ENCODE assay signal across 35 cellular contexts in the genomic region with DNA sequence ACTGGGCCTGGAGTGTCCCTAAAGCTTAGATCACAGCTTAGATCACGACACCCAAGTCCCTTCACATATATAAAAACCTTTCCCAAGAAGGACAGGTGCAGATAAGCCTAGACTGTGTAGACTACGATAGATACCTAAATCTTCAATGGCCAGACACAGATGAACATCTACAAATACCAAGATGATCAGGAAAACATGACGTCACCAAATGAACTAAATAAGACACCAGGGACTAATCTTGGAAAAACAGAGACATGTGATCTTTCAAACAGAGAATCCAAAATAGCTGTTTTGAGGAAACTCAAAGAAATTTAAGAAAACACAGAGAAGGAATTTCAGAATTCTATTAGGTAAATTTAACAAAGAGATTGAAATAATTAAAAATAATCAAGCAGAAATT.
"Had no signal": no experiment of that assay in that cellular context is flagged by ENCODE, and none has a peak within 500 bp of the region (broad histone marks: within the 10 kb centered on the region; RNA-seq: fewer than 3 reads in every experiment).

No MANE protein-coding gene starts in this region.

- DNase-seq: Kasumi-1, MG63, MM.1S, MV-4-11, NCI-H1048, NCI-H1092, NCI-H1092 treated with DMSO at 0.1 percent for 48 hours, NCI-H1105, NCI-H1105 treated with DMSO at 0.1 percent for 48 hours, NCI-H1417, NCI-H1417 treated with DMSO at 0.1 percent for 48 hours, NCI-H1436, NCI-H1436 treated with DMSO at 0.1 percent for 48 hours, NCI-H146, NCI-H1694, NCI-H1694 treated with DMSO at 0.1 percent for 48 hours, NCI-H187, NCI-H187 treated with DMSO at 0.1 percent for 48 hours, NCI-H1930, NCI-H2029, NCI-H2029 treated with DMSO at 0.1 percent for 48 hours, NCI-H2081, NCI-H2081 treated with DMSO at 0.1 percent for 48 hours, NCI-H2107, NCI-H2171, NCI-H2171 treated with DMSO at 0.1 percent for 48 hours, NCI-H2227 treated with DMSO at 0.1 percent for 48 hours, NCI-H226, NCI-H345, NCI-H446, NCI-H446 treated with DMSO at 0.1 percent for 48 hours, NCI-H510A, NCI-H510A treated with DMSO at 0.1 percent for 48 hours, NCI-H524, NCI-H524 treated with DMSO at 0.1 percent for 48 hours had no signal

- H3K36me3 ChIP-seq: MG63 had no signal

- H3K9me3 ChIP-seq: MG63 had no signal

- H3K4me3 ChIP-seq: MG63 had no signal

- H3K27me3 ChIP-seq: MG63 had no signal
